In the genomic region with DNA sequence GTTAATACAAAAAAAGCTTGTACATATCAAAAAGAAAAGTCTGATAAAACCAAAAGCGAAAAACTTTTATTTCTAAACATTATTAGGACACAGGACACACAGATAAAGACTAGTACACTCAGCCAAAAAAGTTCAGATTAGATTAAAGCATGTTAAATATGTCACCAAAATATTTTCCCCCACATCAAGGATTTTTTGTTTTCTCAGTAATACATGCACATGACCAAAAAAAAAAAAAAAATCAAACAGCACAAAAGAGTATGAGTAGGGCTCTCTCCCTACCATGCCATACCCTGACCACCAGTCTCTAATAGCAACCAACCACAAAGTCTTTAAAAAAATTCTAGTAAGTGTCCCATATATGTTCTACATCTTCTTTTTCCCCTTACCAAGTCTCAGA, we compare ENCODE assay signal across 23 cellular contexts.
A peak's percentile ranks its signal among the peaks of the same experiment; 100 is the strongest.
DNase-seq lines count a peak whose midpoint lies in the region; ATAC-seq and TF ChIP-seq lines count a peak whose summit lies in the region.
"Had no signal": no experiment of that assay in that cellular context is flagged by ENCODE, and none has a peak within 500 bp of the region (broad histone marks: within the 10 kb centered on the region; RNA-seq: fewer than 3 reads in every experiment).

No MANE protein-coding gene starts in this region.

- 19 to 32% (median 23%) methylated on average over 1 of the region's 1 CpG for WGBS in adrenal gland, 4 donors
- 55 to 80% (median 69%) methylated on average over 1 of the region's 1 CpG for WGBS in spleen, 5 donors

- H3K9me3 ChIP-seq in adrenal gland (replicated peaks in 1 of 3) (no peaks in the 10 kb centered on the region), left ventricle myocardium inferior (replicated peaks) (no peaks in the 10 kb centered on the region), spleen (no peaks in the 10 kb centered on the region)
- H3K9me3 ChIP-seq: BLaER1 treated with 17β-estradiol and CSF1 and Interleukin-3, amounts not matched to agents 10 nM and 100 nM; mucosa of descending colon; Peyer's patch; transverse colon had no signal

- peak overlapping the region in 4 of 5 donors; percentile 38 to 55 (median 44) for H3K27ac ChIP-seq in adrenal gland
- peak overlapping the region; percentile 43 for H3K27ac ChIP-seq in left ventricle myocardium inferior (replicated peaks)
- H3K27ac ChIP-seq in spleen: peak overlapping the region in 7 of 8 donors; percentile 28 to 81 (median 66)
- H3K27ac ChIP-seq: BLaER1 treated with 17β-estradiol and CSF1 and Interleukin-3, amounts not matched to agents 10 nM and 100 nM; coronary artery; Peyer's patch; transverse colon; WERI-Rb-1 had no signal

- DNase-seq in activated naive CD4-positive, alpha-beta T cell treated with Interleukin-2 at 50 U/mL for 16 hours: no peak
- DNase-seq in adrenal gland (no peak), left ventricle myocardium inferior (no peak), spleen (no peak), DMS53 (lab: John Stamatoyannopoulos, UW) (no peak)
- DNase-seq in activated CD4-positive, alpha-beta T cell treated with anti-CD3 and anti-CD28 coated beads for 48 hours: no peak
- DNase-seq: activated CD8-positive, alpha-beta T cell treated with anti-CD3 and anti-CD28 coated beads, Interleukin-2, amount 10 ng/mL, durations not matched to agents 7 days and 5 days; Karpas-422; mucosa of descending colon; NCI-H1105 treated with DMSO at 0.1 percent for 48 hours; NCI-H2171; NCI-H774; occipital lobe; Peyer's patch; transverse colon; WERI-Rb-1 had no signal

- peak in 1 of 6 experiments; percentile 6 for TF ChIP-seq CTCF in adrenal gland (IDR thresholded peaks at IDR 0.05)
- no peak for TF ChIP-seq CTCF in left ventricle myocardium inferior (IDR thresholded peaks at IDR 0.05; ENCODE audit: borderline replicate concordance)
- TF ChIP-seq CTCF in spleen (IDR thresholded peaks at IDR 0.05 in 8 of 11, conservative IDR thresholded peaks at IDR 0.05 in 3 of 11): no peak

- ATAC-seq in GM21576 (IDR thresholded peaks at IDR 0.05; ENCODE audit: unreplicated experiment): no peak
- ATAC-seq: activated CD8-positive, alpha-beta T cell treated with anti-CD3 and anti-CD28 coated beads, Interleukin-2, amount 10 ng/mL, durations not matched to agents 7 days and 5 days; mucosa of descending colon; stimulated activated memory B cell treated with anti-CD40 and anti-IgM and Interleukin-4, amounts not matched to agents 10 μg/mL and 1 μg/mL and 100 μg/mL, for 72 hours had no signal

- H3K9me3 Mint-ChIP-seq in activated naive CD4-positive, alpha-beta T cell treated with anti-CD3 and anti-CD28 coated beads, Interleukin-2, amount 50 U/mL, for 24 hours: no peaks in the 10 kb centered on the region
- H3K9me3 Mint-ChIP-seq: activated T-helper 2 cell treated with anti-CD3 and anti-CD28 coated beads, Interferon-gamma antibody, Interleukin-2, Interleukin-4, amounts not matched to agents 10 μg/mL and 5 μg/mL and 100 μg/mL, durations not matched to agents 14 hours and 24 hours and 36 hours; stimulated activated memory B cell treated with anti-CD40 and anti-IgM and Interleukin-4, amounts not matched to agents 10 μg/mL and 1 μg/mL and 100 μg/mL, for 72 hours; T-helper 1 cell treated with Interleukin-12 subunit alpha and Interleukin-12 subunit beta and Interleukin-4 antibody, amounts not matched to agents 30 μg/mL and 1 μg/mL, for 36 hours had no signal

- H3K27me3 Mint-ChIP-seq in activated naive CD4-positive, alpha-beta T cell treated with anti-CD3 and anti-CD28 coated beads, Interleukin-2, amount 50 U/mL, for 24 hours: no peaks in the 10 kb centered on the region
- H3K27me3 Mint-ChIP-seq: stimulated activated memory B cell treated with anti-CD40 and anti-IgM and Interleukin-4, amounts not matched to agents 10 μg/mL and 1 μg/mL and 100 μg/mL, for 72 hours had no signal

- H3K36me3 ChIP-seq in adrenal gland (replicated peaks in 1 of 2): no peaks in the 10 kb centered on the region
- peaks cover 29% of the 10 kb centered on the region for H3K36me3 ChIP-seq in left ventricle myocardium inferior
- H3K36me3 ChIP-seq in spleen: peaks cover 0 to 49% (median 4%) of the 10 kb centered on the region in 6 donors
- H3K36me3 ChIP-seq: WERI-Rb-1 had no signal

- H3K4me3 ChIP-seq in adrenal gland (no peak overlapping the region), left ventricle myocardium inferior (no peak overlapping the region), spleen (no peak overlapping the region)
- H3K4me3 ChIP-seq: BLaER1 treated with 17β-estradiol and CSF1 and Interleukin-3, amounts not matched to agents 10 nM and 100 nM; coronary artery; mucosa of descending colon; Peyer's patch; transverse colon had no signal

- no peak overlapping the region for H3K4me3 Mint-ChIP-seq in activated naive CD4-positive, alpha-beta T cell treated with anti-CD3 and anti-CD28 coated beads, Interleukin-2, amount 50 U/mL, for 24 hours
- H3K4me3 Mint-ChIP-seq: activated CD8-positive, alpha-beta T cell treated with anti-CD3 and anti-CD28 coated beads, Interleukin-2, amount 10 ng/mL, durations not matched to agents 7 days and 5 days; stimulated activated memory B cell treated with anti-CD40 and anti-IgM and Interleukin-4, amounts not matched to agents 10 μg/mL and 1 μg/mL and 100 μg/mL, for 72 hours; T-helper 1 cell treated with Interleukin-12 subunit alpha and Interleukin-12 subunit beta and Interleukin-4 antibody, amounts not matched to agents 30 μg/mL and 1 μg/mL, for 36 hours had no signal

- intact Hi-C loops in adrenal gland (cut with DNase I) (no loop called here), left ventricle myocardium inferior (cut with micrococcal nuclease) (no loop called here), spleen (cut with DNase I; ENCODE audit: low total_unique reads) (no loop called here)

- TF ChIP-seq POLR2A in adrenal gland (IDR thresholded peaks at IDR 0.05): no peak
- no peak for TF ChIP-seq POLR2A in spleen (IDR thresholded peaks at IDR 0.05)

- peaks cover 6% of the 10 kb centered on the region for H3K4me1 Mint-ChIP-seq in activated naive CD4-positive, alpha-beta T cell treated with anti-CD3 and anti-CD28 coated beads, Interleukin-2, amount 50 U/mL, for 24 hours

- peak overlapping the region; percentile 11 for H3K27ac Mint-ChIP-seq in activated naive CD4-positive, alpha-beta T cell treated with anti-CD3 and anti-CD28 coated beads, Interleukin-2, amount 50 U/mL, for 24 hours
- H3K27ac Mint-ChIP-seq: activated CD8-positive, alpha-beta T cell treated with anti-CD3 and anti-CD28 coated beads, Interleukin-2, amount 10 ng/mL, durations not matched to agents 7 days and 5 days; activated T-helper 2 cell treated with anti-CD3 and anti-CD28 coated beads, Interferon-gamma antibody, Interleukin-2, Interleukin-4, amounts not matched to agents 10 μg/mL and 5 μg/mL and 100 μg/mL, durations not matched to agents 14 hours and 24 hours and 36 hours; stimulated activated memory B cell treated with anti-CD40 and anti-IgM and Interleukin-4, amounts not matched to agents 10 μg/mL and 1 μg/mL and 100 μg/mL, for 72 hours; T-helper 1 cell treated with Interleukin-12 subunit alpha and Interleukin-12 subunit beta and Interleukin-4 antibody, amounts not matched to agents 30 μg/mL and 1 μg/mL, for 36 hours had no signal

- H3K36me3 Mint-ChIP-seq in activated naive CD4-positive, alpha-beta T cell treated with anti-CD3 and anti-CD28 coated beads, Interleukin-2, amount 50 U/mL, for 24 hours: peaks cover 14% of the 10 kb centered on the region

- H3K4me1 ChIP-seq in adrenal gland (replicated peaks in 1 of 2) (peaks cover 14 to 25% of the 10 kb centered on the region in 2 donors), left ventricle myocardium inferior (peaks cover 39% of the 10 kb centered on the region), spleen (peaks cover 0 to 35% (median 12%) of the 10 kb centered on the region in 6 donors)
- H3K4me1 ChIP-seq: BLaER1 treated with 17β-estradiol and CSF1 and Interleukin-3, amounts not matched to agents 10 nM and 100 nM; Peyer's patch had no signal

- H3K27me3 ChIP-seq in adrenal gland: no peaks in the 10 kb centered on the region
- no peaks in the 10 kb centered on the region for H3K27me3 ChIP-seq in left ventricle myocardium inferior (ENCODE audit: low read depth)
- no peaks in the 10 kb centered on the region for H3K27me3 ChIP-seq in spleen (replicated peaks in 1 of 7)
- H3K27me3 ChIP-seq: BLaER1 treated with 17β-estradiol and CSF1 and Interleukin-3, amounts not matched to agents 10 nM and 100 nM; Peyer's patch; transverse colon had no signal
